ENCODE assay signal across 13 cellular contexts in the genomic region with DNA sequence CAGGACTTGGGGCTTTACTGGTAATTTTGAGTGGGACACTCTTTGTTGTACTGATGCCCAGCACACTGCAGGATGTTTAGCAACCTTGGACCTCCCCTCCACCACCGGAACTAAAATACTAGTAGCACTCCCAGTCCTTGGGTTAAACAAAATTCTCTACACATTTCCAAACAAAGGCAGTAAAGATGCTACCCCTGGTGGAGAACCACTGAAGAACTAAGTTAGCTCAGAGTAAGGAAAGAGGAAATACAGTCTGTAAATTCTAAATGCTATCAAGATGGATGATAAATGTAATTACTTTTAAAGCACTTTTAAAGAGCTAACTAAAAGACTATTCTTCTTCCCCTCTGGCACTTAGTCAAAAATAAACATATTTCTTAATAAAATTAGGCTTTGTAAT.
"Had no signal": no experiment of that assay in that cellular context is flagged by ENCODE, and none has a peak within 500 bp of the region (broad histone marks: within the 10 kb centered on the region; RNA-seq: fewer than 3 reads in every experiment).

No MANE protein-coding gene starts in this region.

- H3K27me3 ChIP-seq: sigmoid colon had no signal

- H3K4me1 Mint-ChIP-seq: activated CD4-positive, alpha-beta memory T cell treated with anti-CD3 and anti-CD28 coated beads, Interleukin-2, amount 10 ng/mL, durations not matched to agents 7 days and 5 days; naive B cell had no signal

- H3K27ac ChIP-seq: coronary artery, sigmoid colon, VCaP had no signal

- H3K9me3 ChIP-seq: sigmoid colon had no signal

- H3K27me3 Mint-ChIP-seq: naive B cell had no signal

- H3K27ac Mint-ChIP-seq: activated CD4-positive, alpha-beta memory T cell treated with anti-CD3 and anti-CD28 coated beads, Interleukin-2, amount 10 ng/mL, durations not matched to agents 7 days and 5 days; naive B cell; stimulated activated naive CD8-positive, alpha-beta T cell treated with anti-CD3 and anti-CD28 coated beads, Interleukin-15, Interleukin-2, amounts not matched to agents 100 ng/mL and 50 ng/mL, for 24 hours had no signal

- DNase-seq: activated CD4-positive, alpha-beta memory T cell treated with anti-CD3 and anti-CD28 coated beads, Interleukin-2, amount 10 ng/mL, durations not matched to agents 7 days and 5 days; caudate nucleus; effector CD4-positive, alpha-beta T cell; hippocampal formation; naive B cell; nucleus accumbens; sigmoid colon; stimulated activated CD4-positive, alpha-beta T cell treated with anti-CD3 and anti-CD28 coated beads, Interleukin-12 subunit alpha, Interleukin-12 subunit beta, amount 100 ng/mL, for 4 hours; T-helper 9 cell had no signal

- H3K4me3 ChIP-seq: coronary artery, sigmoid colon had no signal

- H3K4me3 Mint-ChIP-seq: activated CD4-positive, alpha-beta memory T cell treated with anti-CD3 and anti-CD28 coated beads, Interleukin-2, amount 10 ng/mL, durations not matched to agents 7 days and 5 days; naive B cell; stimulated activated naive CD8-positive, alpha-beta T cell treated with anti-CD3 and anti-CD28 coated beads, Interleukin-15, Interleukin-2, amounts not matched to agents 100 ng/mL and 50 ng/mL, for 24 hours had no signal

- FAIRE-seq: astrocyte had no signal
